14 cellular contexts compared by ENCODE assay signal in genomic region chr4:108359936-108360681, GRCh38.
DNase-seq lines count a peak whose midpoint lies in the region; ATAC-seq and TF ChIP-seq lines count a peak whose summit lies in the region.
"Had no signal": no experiment of that assay in that cellular context is flagged by ENCODE, and none has a peak within 500 bp of the region (broad histone marks: within the 10 kb centered on the region; RNA-seq: fewer than 3 reads in every experiment).

No MANE protein-coding gene starts in this region.

- H2AFZ ChIP-seq in IMR-90 (replicated peaks; ENCODE audit: low read length, poor library complexity) = peak overlapping the region; percentile 74

- peak overlapping the region; percentile 18; the same call in 1 of the 2 replicates for H3K4me2 ChIP-seq in IMR-90 (ENCODE audit: low read depth, low read length)
- H3K4me2 ChIP-seq: BLaER1 treated with 17β-estradiol and CSF1 and Interleukin-3, amounts not matched to agents 10 nM and 100 nM had no signal

- no peak overlapping the region for H2AK9ac ChIP-seq in IMR-90 (replicated peaks; ENCODE audit: low read depth, low read length, poor library complexity)

- H3K27ac Mint-ChIP-seq in CD8-positive, alpha-beta T cell = peak overlapping the region; percentile 42
- H3K27ac Mint-ChIP-seq: activated B cell treated with CpG ODN at 0.5 μM for 24 hours, naive B cell had no signal

- peaks cover 66% of the 10 kb centered on the region for H3K4me1 Mint-ChIP-seq in CD8-positive, alpha-beta T cell (ENCODE audit: low read depth)
- H3K4me1 Mint-ChIP-seq: activated B cell treated with CpG ODN at 0.5 μM for 24 hours, naive B cell had no signal

- CTCF ChIA-PET in CD8-positive, alpha-beta T cell (lab: Charles Lee) = interaction anchor here (1.1 to 1.5 kb wide), 7 partner anchors 10 to 341 kb away, joined by 3 to 6 read pairs (median 3); no protein-coding TSS in a partner anchor
- CTCF ChIA-PET in IMR-90 (lab: Yijun Ruan, JAX) = no interaction called here

- no TSS peak for BruUV-seq in IMR-90 (replicated peaks; lab: Mats Ljungman, UMichigan)

- H4K5ac ChIP-seq in IMR-90 (ENCODE audit: low read depth, low read length) = no peak overlapping the region

- H3K4me1 ChIP-seq in CD8-positive, alpha-beta T cell (ENCODE audit: insufficient read depth, low read length) = peaks cover 50% of the 10 kb centered on the region
- peaks cover 3% of the 10 kb centered on the region; the same call in 1 of the 2 replicates for H3K4me1 ChIP-seq in IMR-90 (ENCODE audit: control insufficient read depth, insufficient read depth, low read length)

- no peak overlapping the region for H3K9ac ChIP-seq in IMR-90 (ENCODE audit: low read depth, low read length)
- H3K9ac ChIP-seq: BLaER1 treated with 17β-estradiol and CSF1 and Interleukin-3, amounts not matched to agents 10 nM and 100 nM had no signal

- no peaks in the 10 kb centered on the region for H3K36me3 Mint-ChIP-seq in CD8-positive, alpha-beta T cell
- H3K36me3 Mint-ChIP-seq: naive B cell had no signal

- H2BK15ac ChIP-seq in IMR-90 (ENCODE audit: low read depth, low read length) = no peak overlapping the region

- no peak overlapping the region for H2BK5ac ChIP-seq in IMR-90 (ENCODE audit: low read depth, low read length, poor library complexity, severe bottlenecking)

- no peak for TF ChIP-seq POLR2A in IMR-90 (IDR thresholded peaks at IDR 0.05; ENCODE audit: low read depth, low read length)

- POLR2A ChIA-PET in CD8-positive, alpha-beta T cell (lab: Charles Lee) = interaction anchor here (0.7 to 2.0 kb wide), 5 partner anchors 11 to 215 kb away, joined by 3 to 6 read pairs (median 4); no protein-coding TSS in a partner anchor
- POLR2A ChIA-PET in IMR-90 (lab: Charles Lee; ENCODE audit: unreplicated experiment) = interaction anchor here (0.6 kb wide), 1 partner anchor 187 kb away, joined by 3 read pairs; no protein-coding TSS in a partner anchor

- no peaks in the 10 kb centered on the region for H3K79me1 ChIP-seq in IMR-90 (ENCODE audit: low read depth in 1 of 2, low read length in 2 of 2)

- H4K20me1 ChIP-seq in IMR-90 (ENCODE audit: insufficient read depth, low read length) = no peaks in the 10 kb centered on the region
- H4K20me1 ChIP-seq: BLaER1 treated with 17β-estradiol and CSF1 and Interleukin-3, amounts not matched to agents 10 nM and 100 nM had no signal

- H2BK20ac ChIP-seq in IMR-90 (ENCODE audit: low read depth, low read length) = no peak overlapping the region

- no peaks in the 10 kb centered on the region for H3K27me3 ChIP-seq in CD8-positive, alpha-beta T cell (ENCODE audit: insufficient read depth, low read length)
- peaks cover 9% of the 10 kb centered on the region for H3K27me3 ChIP-seq in IMR-90 (ENCODE audit: control insufficient read depth, insufficient read depth, low read length)
- H3K27me3 ChIP-seq: BLaER1 treated with 17β-estradiol and CSF1 and Interleukin-3, amounts not matched to agents 10 nM and 100 nM had no signal

- peak overlapping the region; percentile 5 for H3K4me3 ChIP-seq in CD8-positive, alpha-beta T cell (ENCODE audit: low read depth, low read length)
- no peak overlapping the region for H3K4me3 ChIP-seq in IMR-90 (ENCODE audit: insufficient read depth, low read depth, low read length)
- H3K4me3 ChIP-seq: BLaER1 treated with 17β-estradiol and CSF1 and Interleukin-3, amounts not matched to agents 10 nM and 100 nM; stomach had no signal

- H3K27ac ChIP-seq in CD8-positive, alpha-beta T cell (ENCODE audit: low read depth, low read length) = no peak overlapping the region
- H3K27ac ChIP-seq in IMR-90 (ENCODE audit: insufficient read depth, low read length) = no peak overlapping the region
- H3K27ac ChIP-seq in VCaP = peak overlapping the region; percentile 23; the same call in 1 of the 2 replicates
- H3K27ac ChIP-seq: BLaER1 treated with 17β-estradiol and CSF1 and Interleukin-3, amounts not matched to agents 10 nM and 100 nM; stomach had no signal

- peak overlapping the region; percentile 59 for H3K14ac ChIP-seq in IMR-90 (replicated peaks; ENCODE audit: low read depth, low read length)

- DNase-seq in CD8-positive, alpha-beta T cell = no peak
- no peak for DNase-seq in IMR-90
- DNase-seq in myocyte (ENCODE audit: low read depth) = peak; percentile 86
- DNase-seq in C1 segment of cervical spinal cord (lab: John Stamatoyannopoulos, UW) = no peak
- DNase-seq in MV-4-11 (lab: John Stamatoyannopoulos, UW) = no peak
- DNase-seq in SHP77 (lab: John Stamatoyannopoulos, UW) = no peak
- DNase-seq: activated B cell treated with CpG ODN at 0.5 μM for 24 hours; activated T-cell treated with anti-CD3 and anti-CD28 coated beads, Interleukin-2, amount 50 U/mL, for 48 hours; naive B cell; NCI-H1417; stomach had no signal

- in situ Hi-C loops in IMR-90 (cut with MboI; ENCODE audit: low sequenced_read_pairs) = no loop called here

- WGBS in IMR-90 (ENCODE audit: extremely low coverage in 2 of 2, insufficient read length in 1 of 2), 2 experiments = no CpG with 5 or more reads among the region's 10 CpGs

- no peaks in the 10 kb centered on the region for H3K27me3 Mint-ChIP-seq in CD8-positive, alpha-beta T cell (ENCODE audit: low read depth)

- dilution Hi-C loops in IMR-90 (cut with HindIII; ENCODE audit: low sequenced_read_pairs, unreplicated experiment) = no loop called here

- TF ChIP-seq CTCF in CD8-positive, alpha-beta T cell (IDR thresholded peaks at IDR 0.05) = no peak
- TF ChIP-seq CTCF in IMR-90 (conservative IDR thresholded peaks at IDR 0.05; ENCODE audit: low read depth, low read length) (no peak), VCaP (conservative IDR thresholded peaks at IDR 0.05) (no peak)

- H3K36me3 ChIP-seq in CD8-positive, alpha-beta T cell (ENCODE audit: insufficient read depth, low read length) = no peaks in the 10 kb centered on the region
- H3K36me3 ChIP-seq in IMR-90 (ENCODE audit: control insufficient read depth, insufficient read depth, low read length) = no peaks in the 10 kb centered on the region
- H3K36me3 ChIP-seq: BLaER1 treated with 17β-estradiol and CSF1 and Interleukin-3, amounts not matched to agents 10 nM and 100 nM; stomach had no signal

- peaks cover 6% of the 10 kb centered on the region for H3K9me1 ChIP-seq in IMR-90 (ENCODE audit: insufficient read depth, low read length)

- intact Hi-C loops in CD8-positive, alpha-beta T cell (cut with DNase I, micrococcal nuclease) = loop anchor here (1.0 to 5.0 kb wide), 4 partner anchors 10 to 323 kb away; no protein-coding TSS in a partner anchor
- intact Hi-C loops in IMR-90 (cut with micrococcal nuclease) = no loop called here

- H3K4ac ChIP-seq in IMR-90 (ENCODE audit: low read depth, low read length) = no peak overlapping the region

- H3K9me3 ChIP-seq in CD8-positive, alpha-beta T cell (ENCODE audit: low read length) = no peaks in the 10 kb centered on the region
- H3K9me3 ChIP-seq in IMR-90 (ENCODE audit: control insufficient read depth, insufficient read depth, low read length) = no peaks in the 10 kb centered on the region
- H3K9me3 ChIP-seq: stomach had no signal

- no peak overlapping the region for H3K56ac ChIP-seq in IMR-90 (ENCODE audit: extremely low read depth, insufficient read depth, low read length)

- no peak for ATAC-seq in CD8-positive, alpha-beta T cell
- no peak for ATAC-seq in IMR-90 (ENCODE audit: low read depth)
- ATAC-seq: HepG2 had no signal

- H3K18ac ChIP-seq in IMR-90 (ENCODE audit: low read depth, low read length) = no peak overlapping the region

- peak overlapping the region; percentile 56; the same call in 1 of the 2 replicates for H2AK5ac ChIP-seq in IMR-90 (ENCODE audit: low read depth, low read length)

- no peak overlapping the region for H4K8ac ChIP-seq in IMR-90 (ENCODE audit: low read depth in 2 of 2, low read length in 2 of 2)

- no peak overlapping the region for H4K91ac ChIP-seq in IMR-90 (ENCODE audit: insufficient read depth, low read depth, low read length)

- H3K23ac ChIP-seq in IMR-90 (ENCODE audit: low read depth, low read length) = peak overlapping the region; percentile 59; the same call in 1 of the 2 replicates

- no peak overlapping the region for H2BK120ac ChIP-seq in IMR-90 (ENCODE audit: low read depth, low read length)

- H3K4me3 Mint-ChIP-seq in CD8-positive, alpha-beta T cell = peak overlapping the region; percentile 32
- H3K4me3 Mint-ChIP-seq: activated B cell treated with CpG ODN at 0.5 μM for 24 hours, naive B cell had no signal

- no peak for TF ChIP-seq RAD21 in IMR-90 (IDR thresholded peaks at IDR 0.05; ENCODE audit: low read length)

- H3K9me3 Mint-ChIP-seq in CD8-positive, alpha-beta T cell = no peaks in the 10 kb centered on the region
- H3K9me3 Mint-ChIP-seq: activated B cell treated with CpG ODN at 0.5 μM for 24 hours, naive B cell had no signal

TF ChIP-seq in IMR-90, 13 proteins besides CTCF, POLR2A, EP300 and RAD21:
- TF ChIP-seq MAZ (IDR thresholded peaks at IDR 0.05; ENCODE audit: borderline replicate concordance, low read depth, low read length) (no peak), BHLHE40 (IDR thresholded peaks at IDR 0.05; ENCODE audit: low read depth, low read length) (no peak), ELK1 (IDR thresholded peaks at IDR 0.05; ENCODE audit: borderline replicate concordance, low read depth, low read length) (no peak)
- TF ChIP-seq, protein P1, sequence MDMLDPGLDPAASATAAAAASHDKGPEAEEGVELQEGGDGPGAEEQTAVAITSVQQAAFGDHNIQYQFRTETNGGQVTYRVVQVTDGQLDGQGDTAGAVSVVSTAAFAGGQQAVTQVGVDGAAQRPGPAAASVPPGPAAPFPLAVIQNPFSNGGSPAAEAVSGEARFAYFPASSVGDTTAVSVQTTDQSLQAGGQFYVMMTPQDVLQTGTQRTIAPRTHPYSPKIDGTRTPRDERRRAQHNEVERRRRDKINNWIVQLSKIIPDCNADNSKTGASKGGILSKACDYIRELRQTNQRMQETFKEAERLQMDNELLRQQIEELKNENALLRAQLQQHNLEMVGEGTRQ (IDR thresholded peaks at IDR 0.05; ENCODE audit: low read depth, low read length) = no peak
TF ChIP-seq in IMR-90: peak in this region for 0.
